Comparison of ENCODE assay signal across 8 cellular contexts in the genomic region with DNA sequence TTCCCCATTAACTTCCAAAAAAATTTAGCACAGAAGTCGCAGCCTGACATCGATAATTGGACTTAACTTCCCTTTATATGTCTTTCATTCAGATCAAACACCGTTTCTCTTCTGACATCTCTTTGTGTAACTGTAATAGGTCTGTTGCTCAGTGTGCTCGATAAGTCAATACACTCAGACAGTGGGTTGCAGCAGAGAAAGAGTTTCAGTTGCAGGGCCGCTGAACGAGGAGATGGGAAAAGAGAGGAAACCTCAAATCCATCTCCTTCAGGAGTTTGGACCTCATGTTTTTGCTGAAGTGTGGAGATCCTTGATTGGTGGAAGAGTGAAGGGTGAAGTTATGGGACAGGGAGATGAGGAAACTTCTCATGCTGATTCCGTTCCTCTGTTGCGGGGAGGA. TPM values are rescaled to one million over a fixed set of nuclear protein-coding genes. Genes with fewer than 3 reads are reported as not detected.
DNase-seq lines count a peak whose midpoint lies in the region; ATAC-seq and TF ChIP-seq lines count a peak whose summit lies in the region.

No MANE protein-coding gene starts in this region.

- H3K4me3 Mint-ChIP-seq in naive thymus-derived CD4-positive, alpha-beta T cell = peak overlapping the region; percentile 90 to 100 (median 97)

- peaks cover 18% of the 10 kb centered on the region; the same call in 1 of the 2 replicates for H3K79me2 ChIP-seq in KMS-11 (ENCODE audit: insufficient read depth, low read depth)

- peaks cover 0 to 6% (median 4%) of the 10 kb centered on the region in 5 donors for H3K27me3 Mint-ChIP-seq in naive thymus-derived CD4-positive, alpha-beta T cell

- no peak overlapping the region for H2AFZ ChIP-seq in KMS-11 (ENCODE audit: low read depth)

- no peaks in the 10 kb centered on the region for H3K36me3 ChIP-seq in BE2C
- no peaks in the 10 kb centered on the region for H3K36me3 ChIP-seq in KMS-11 (ENCODE audit: insufficient read depth)
- H3K36me3 ChIP-seq in naive thymus-derived CD4-positive, alpha-beta T cell (ENCODE audit: control insufficient read depth in 2 of 3, insufficient read depth in 3 of 3, low read length in 3 of 3) = peaks cover 0 to 9% (median 0%) of the 10 kb centered on the region in 3 experiments

- 0 out of 2 replicates have a peak, but pooled peaks cover 5% of the 10 kb centered on the region for H3K4me1 ChIP-seq in BE2C
- peaks cover 9% of the 10 kb centered on the region for H3K4me1 ChIP-seq in KMS-11 (ENCODE audit: low read depth, poor library complexity, severe bottlenecking)
- H3K4me1 ChIP-seq in naive thymus-derived CD4-positive, alpha-beta T cell (ENCODE audit: control insufficient read depth in 2 of 2, insufficient read depth in 2 of 2, low read length in 2 of 2) = peaks cover 9 to 13% of the 10 kb centered on the region in 2 donors

- POLR2A ChIA-PET in naive thymus-derived CD4-positive, alpha-beta T cell (lab: Charles Lee) = no interaction called here

- CTCF ChIA-PET in naive thymus-derived CD4-positive, alpha-beta T cell (lab: Charles Lee) = no interaction called here

- H3K27ac Mint-ChIP-seq in naive thymus-derived CD4-positive, alpha-beta T cell = peak overlapping the region; percentile 86 to 97 (median 94)

- ATAC-seq in naive thymus-derived CD4-positive, alpha-beta T cell = no peak
- ATAC-seq in GM19035 (IDR thresholded peaks at IDR 0.05; ENCODE audit: unreplicated experiment) (no peak), HG02885 (IDR thresholded peaks at IDR 0.05; ENCODE audit: poor library complexity, unreplicated experiment) (no peak)

- peaks cover 0 to under 1% (median 0%) of the 10 kb centered on the region in 11 donors for H3K9me3 Mint-ChIP-seq in naive thymus-derived CD4-positive, alpha-beta T cell

- H3K9ac ChIP-seq in KMS-11 = no peak overlapping the region

- peak overlapping the region; percentile 64 for H3K4me2 ChIP-seq in KMS-11

- DNase-seq in BE2C = no peak
- DNase-seq in choroid plexus epithelial cell (ENCODE audit: low read depth) = no peak
- DNase-seq in naive thymus-derived CD4-positive, alpha-beta T cell = no peak
- no peak for DNase-seq in NCI-H2107 treated with DMSO at 0.1 percent for 48 hours (lab: John Stamatoyannopoulos, UW; ENCODE audit: unreplicated experiment)
- no peak for DNase-seq in stimulated activated CD4-positive, alpha-beta T cell treated with anti-CD3 and anti-CD28 coated beads, Interleukin-15, amount 100 ng/mL, for 24 hours

- no peaks in the 10 kb centered on the region for H4K20me1 ChIP-seq in KMS-11 (ENCODE audit: insufficient read depth)

- no peaks in the 10 kb centered on the region; the same call in 1 of the 2 replicates for H3K9me3 ChIP-seq in BE2C
- no peaks in the 10 kb centered on the region for H3K9me3 ChIP-seq in naive thymus-derived CD4-positive, alpha-beta T cell (ENCODE audit: control insufficient read depth in 2 of 3, low read length in 3 of 3)

- H3K27me3 ChIP-seq in BE2C = no peaks in the 10 kb centered on the region
- H3K27me3 ChIP-seq in KMS-11 (ENCODE audit: insufficient read depth, low read depth) = no peaks in the 10 kb centered on the region
- H3K27me3 ChIP-seq in naive thymus-derived CD4-positive, alpha-beta T cell (ENCODE audit: control insufficient read depth in 2 of 2, insufficient read depth in 2 of 2, low read length in 2 of 2) = peaks cover 0 to 4% of the 10 kb centered on the region in 2 donors

- H3K27ac ChIP-seq in KMS-11 = no peak overlapping the region
- H3K27ac ChIP-seq in naive thymus-derived CD4-positive, alpha-beta T cell (ENCODE audit: low read depth, low read length) = no peak overlapping the region

- intact Hi-C loops in naive thymus-derived CD4-positive, alpha-beta T cell (cut with micrococcal nuclease) = no loop called here

- H3K4me3 ChIP-seq in BE2C (ENCODE audit: low read depth, low read length) (peak overlapping the region; percentile 95), KMS-11 (IDR thresholded peaks at IDR 0.05; ENCODE audit: insufficient read depth, low read depth, low read length) (no peak overlapping the region), choroid plexus epithelial cell (ENCODE audit: low read depth, low read length) (peak overlapping the region; percentile 95)
- H3K4me3 ChIP-seq in naive thymus-derived CD4-positive, alpha-beta T cell (ENCODE audit: low read length) = peak overlapping the region; percentile 76

- TF ChIP-seq CTCF in BE2C (IDR thresholded peaks at IDR 0.05; ENCODE audit: low read depth, low read length) = no peak
- TF ChIP-seq CTCF in KMS-11 (conservative IDR thresholded peaks at IDR 0.05; ENCODE audit: low read depth, low read length) = no peak
- no peak for TF ChIP-seq CTCF in choroid plexus epithelial cell (conservative IDR thresholded peaks at IDR 0.05; ENCODE audit: low read depth, low read length)

- peaks cover 0 to 4% (median 3%) of the 10 kb centered on the region in 5 donors for H3K36me3 Mint-ChIP-seq in naive thymus-derived CD4-positive, alpha-beta T cell

- H3K4me1 Mint-ChIP-seq in naive thymus-derived CD4-positive, alpha-beta T cell = peaks cover 30 to 66% (median 49%) of the 10 kb centered on the region in 7 donors

RNA-seq across cellular contexts. Expression of a gene that starts 1.1 kb away (rescaled TPM):
- 87.1 TPM for polyA plus RNA-seq in BE2C (2012; ENCODE audit: insufficient read depth, insufficient read length, low read depth)
- 10 to 100 TPM; 25.9 to 47.1 (median 34.0) TPM for total RNA-seq in naive thymus-derived CD4-positive, alpha-beta T cell
- 10 to 100 TPM; 61.7 to 62.3 TPM for polyA plus RNA-seq in naive thymus-derived CD4-positive, alpha-beta T cell

RNA-seq across cellular contexts. Expression of a gene that starts 32.8 kb away (rescaled TPM):
- polyA plus RNA-seq in BE2C (2012; ENCODE audit: insufficient read depth, insufficient read length, low read depth) = 0.37 TPM
- total RNA-seq in naive thymus-derived CD4-positive, alpha-beta T cell = under 1 TPM in 2 of 5 experiments, not detected in 3; 0.19 to 0.29 TPM
- not detected for polyA plus RNA-seq in naive thymus-derived CD4-positive, alpha-beta T cell
